8 cellular contexts compared by ENCODE assay signal in the genomic region with DNA sequence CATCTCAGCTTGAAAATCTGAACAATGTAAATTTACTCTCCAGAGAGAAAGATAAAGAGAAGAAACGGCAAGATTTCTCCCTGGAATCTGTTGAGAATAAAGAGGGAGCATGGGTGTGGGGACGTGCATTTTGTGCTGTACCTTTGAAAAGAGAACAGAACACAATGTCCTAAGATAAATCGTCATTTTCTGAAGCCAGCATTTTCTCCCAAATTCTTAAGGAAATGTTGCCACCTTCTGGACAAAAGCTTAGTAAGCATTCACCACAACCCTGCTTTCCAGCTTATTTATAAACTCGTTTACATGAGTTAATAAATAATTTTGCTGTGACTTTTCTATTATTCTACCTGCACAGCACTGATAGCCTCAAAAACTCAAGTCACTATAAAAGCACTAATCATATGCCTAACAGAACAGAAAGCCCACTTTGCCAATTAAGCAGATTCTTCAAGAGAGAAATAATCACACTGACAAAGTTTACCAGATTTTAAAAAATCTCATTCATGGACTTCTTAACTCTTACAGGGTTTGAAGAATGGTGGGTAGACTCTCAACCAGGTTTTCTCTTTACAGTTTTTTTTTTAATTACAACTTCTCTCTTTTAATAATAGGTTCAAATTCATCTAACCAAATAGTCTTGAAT.
DNase-seq lines count a peak whose midpoint lies in the region; ATAC-seq, FAIRE-seq and TF ChIP-seq lines count a peak whose summit lies in the region.

No MANE protein-coding gene starts in this region.

- BruUV-seq in HepG2 (replicated peaks; lab: Mats Ljungman, UMichigan), result no TSS peak

- H3K27ac ChIP-seq in HepG2 (ENCODE audit: extremely low read length, insufficient read depth, low read length), result no peak overlapping the region

- H3K79me2 ChIP-seq in HepG2 (ENCODE audit: insufficient read depth, low read length), result no peaks in the 10 kb centered on the region

- H3K4me2 ChIP-seq in HepG2 (ENCODE audit: low read depth, low read length), result no peak overlapping the region

- intact Hi-C loops in HepG2 (cut with micrococcal nuclease; ENCODE audit: unreplicated experiment), result loop anchor here (1.0 to 2.0 kb wide), 3 partner anchors 1059 to 1460 kb away; no protein-coding TSS in a partner anchor
- intact Hi-C loops in posterior vena cava (cut with DNase I), result no loop called here

- POLR2A ChIA-PET in HepG2 (lab: Yijun Ruan, JAX), result no interaction called here

- no peak overlapping the region for H3K4me3 ChIP-seq in HepG2 (replicated peaks in 1 of 3; ENCODE audit: insufficient read depth in 1 of 3, low read depth in 2 of 3, low read length in 3 of 3)

- H3K36me3 ChIP-seq in HepG2 (replicated peaks in 1 of 2; ENCODE audit: control insufficient read depth in 1 of 2, insufficient read depth in 2 of 2, low read length in 2 of 2), result no peaks in the 10 kb centered on the region

- WGBS in HepG2 (ENCODE audit: low lambda C conversion rate), result 0% methylated on average over 4 of the region's 4 CpGs

- peaks cover 0 to 6% of the 10 kb centered on the region in 2 experiments; a peak in 1 of 5 replicates for H3K27me3 ChIP-seq in HepG2 (ENCODE audit: control insufficient read depth in 1 of 2, insufficient read depth in 2 of 2, low read length in 2 of 2)

- in situ Hi-C loops in HepG2 (cut with HindIII; ENCODE audit: extremely low pct_ligation_motif_present, low pct_unique_long_range_greater_than_20kb), result loop anchor here (10.0 kb wide), 2 partner anchors 1062 to 1462 kb away; no protein-coding TSS in a partner anchor

- H4K20me1 ChIP-seq in HepG2 (ENCODE audit: insufficient read depth, low read length), result no peaks in the 10 kb centered on the region

- H3K4me1 ChIP-seq in HepG2 (ENCODE audit: insufficient read depth, low read length), result no peaks in the 10 kb centered on the region

- no peak overlapping the region for H3K9ac ChIP-seq in HepG2 (ENCODE audit: insufficient read depth, low read depth, low read length)

- no peaks in the 10 kb centered on the region for H3K9me3 ChIP-seq in HepG2 (ENCODE audit: low read length)

- no peak for TF ChIP-seq POLR2A in HepG2 (IDR thresholded peaks at IDR 0.05; ENCODE audit: insufficient read depth in 1 of 2, low read depth in 2 of 2, low read length in 2 of 2)

- CTCF ChIA-PET in HepG2 (lab: Yijun Ruan, JAX; ENCODE audit: low intra/inter-chr PET ratio, low total read pairs), result interaction anchor here (1.5 to 2.0 kb wide), 3 partner anchors 1031 to 1460 kb away, joined by 6 to 12 read pairs (median 12); no protein-coding TSS in a partner anchor

- DNase-seq in DMS 273 (lab: John Stamatoyannopoulos, UW; ENCODE audit: unreplicated experiment), result peak; percentile 83
- DNase-seq in DMS 273 treated with DMSO at 0.1 percent for 48 hours (lab: John Stamatoyannopoulos, UW), result no peak
- DNase-seq in NCI-H2227 treated with DMSO at 0.1 percent for 48 hours (lab: John Stamatoyannopoulos, UW), result peak; percentile 39
- DNase-seq in brain pericyte (ENCODE audit: low read depth, low spot score), result peak; percentile 7
- DNase-seq in HepG2 (ENCODE audit: low spot score), result peak; percentile 48
- no peak for DNase-seq in posterior vena cava (ENCODE audit: low spot score)
- DNase-seq in activated CD4-positive, alpha-beta T cell treated with anti-CD3 and anti-CD28 coated beads, Interleukin-2, amount 50 U/mL, for 48 hours, result no peak

- TF ChIP-seq CTCF in HepG2 (CRISPR knock-in tag; IDR thresholded peaks at IDR 0.05), result peak; percentile 66

- TF ChIP-seq EP300 in HepG2 (IDR thresholded peaks at IDR 0.05; ENCODE audit: low read depth in 2 of 2, low read length in 2 of 2), result no peak
- no peak for TF ChIP-seq EP300 in HepG2 (CRISPR knock-in tag; IDR thresholded peaks at IDR 0.05; ENCODE audit: borderline replicate concordance)

- TF ChIP-seq RAD21 in HepG2 (CRISPR knock-in tag; IDR thresholded peaks at IDR 0.05), result peak; percentile 54

- no peak overlapping the region for H2AFZ ChIP-seq in HepG2 (ENCODE audit: low read length)

- ATAC-seq in HG03196 (IDR thresholded peaks at IDR 0.05; ENCODE audit: unreplicated experiment) (peak; percentile 73), HepG2 (peak; percentile 73)

- peak; percentile 83 for FAIRE-seq in HepG2 (lab: Jason Lieb, UNC)

TF ChIP-seq in HepG2, 621 proteins besides CTCF, POLR2A, EP300 and RAD21:
- TF ChIP-seq RBAK (CRISPR knock-in tag; IDR thresholded peaks at IDR 0.05), result no peak
- TF ChIP-seq, protein P1, sequence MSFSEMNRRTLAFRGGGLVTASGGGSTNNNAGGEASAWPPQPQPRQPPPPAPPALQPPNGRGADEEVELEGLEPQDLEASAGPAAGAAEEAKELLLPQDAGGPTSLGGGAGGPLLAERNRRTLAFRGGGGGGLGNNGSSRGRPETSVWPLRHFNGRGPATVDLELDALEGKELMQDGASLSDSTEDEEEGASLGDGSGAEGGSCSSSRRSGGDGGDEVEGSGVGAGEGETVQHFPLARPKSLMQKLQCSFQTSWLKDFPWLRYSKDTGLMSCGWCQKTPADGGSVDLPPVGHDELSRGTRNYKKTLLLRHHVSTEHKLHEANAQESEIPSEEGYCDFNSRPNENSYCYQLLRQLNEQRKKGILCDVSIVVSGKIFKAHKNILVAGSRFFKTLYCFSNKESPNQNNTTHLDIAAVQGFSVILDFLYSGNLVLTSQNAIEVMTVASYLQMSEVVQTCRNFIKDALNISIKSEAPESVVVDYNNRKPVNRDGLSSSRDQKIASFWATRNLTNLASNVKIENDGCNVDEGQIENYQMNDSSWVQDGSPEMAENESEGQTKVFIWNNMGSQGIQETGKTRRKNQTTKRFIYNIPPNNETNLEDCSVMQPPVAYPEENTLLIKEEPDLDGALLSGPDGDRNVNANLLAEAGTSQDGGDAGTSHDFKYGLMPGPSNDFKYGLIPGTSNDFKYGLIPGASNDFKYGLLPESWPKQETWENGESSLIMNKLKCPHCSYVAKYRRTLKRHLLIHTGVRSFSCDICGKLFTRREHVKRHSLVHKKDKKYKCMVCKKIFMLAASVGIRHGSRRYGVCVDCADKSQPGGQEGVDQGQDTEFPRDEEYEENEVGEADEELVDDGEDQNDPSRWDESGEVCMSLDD (CRISPR knock-in tag; IDR thresholded peaks at IDR 0.05; ENCODE audit: borderline replicate concordance), result no peak
- TF ChIP-seq SMC3 (IDR thresholded peaks at IDR 0.05; ENCODE audit: low read length), result peak; percentile 46; the same call in 1 of the 2 replicates
- peak; percentile 53 to 66; a peak in 3 of 4 replicates for TF ChIP-seq MAFK (conservative IDR thresholded peaks at IDR 0.05 in 1 of 2, IDR thresholded peaks at IDR 0.05 in 1 of 2; ENCODE audit: low read length in 2 of 2)
- no peak for TF ChIP-seq ZNF543 (CRISPR knock-in tag; IDR thresholded peaks at IDR 0.05)
- TF ChIP-seq MAFF (IDR thresholded peaks at IDR 0.05; ENCODE audit: low read depth, low read length), result peak; percentile 49; the same call in 1 of the 2 replicates
- TF ChIP-seq STAG1 (CRISPR knock-in tag; IDR thresholded peaks at IDR 0.05), result peak; percentile 81
- no peak for TF ChIP-seq ZNF724P (CRISPR knock-in tag; IDR thresholded peaks at IDR 0.05; ENCODE audit: borderline replicate concordance)

Comparison
In these comparisons a context has a peak if more than half of its experiments do, and no peak if none do; other contexts are left out.
1. DNase-seq: peak in DMS 273 (single experiment), NCI-H2227 treated with DMSO at 0.1 percent for 48 hours (single experiment), brain pericyte (single experiment) and HepG2 (single experiment); none in DMS 273 treated with DMSO at 0.1 percent for 48 hours (single experiment), posterior vena cava (single experiment) and activated CD4-positive, alpha-beta T cell treated with anti-CD3 and anti-CD28 coated beads, Interleukin-2, amount 50 U/mL, for 48 hours (0 of 2).